2 cellular contexts compared by ENCODE assay signal in the genomic region with DNA sequence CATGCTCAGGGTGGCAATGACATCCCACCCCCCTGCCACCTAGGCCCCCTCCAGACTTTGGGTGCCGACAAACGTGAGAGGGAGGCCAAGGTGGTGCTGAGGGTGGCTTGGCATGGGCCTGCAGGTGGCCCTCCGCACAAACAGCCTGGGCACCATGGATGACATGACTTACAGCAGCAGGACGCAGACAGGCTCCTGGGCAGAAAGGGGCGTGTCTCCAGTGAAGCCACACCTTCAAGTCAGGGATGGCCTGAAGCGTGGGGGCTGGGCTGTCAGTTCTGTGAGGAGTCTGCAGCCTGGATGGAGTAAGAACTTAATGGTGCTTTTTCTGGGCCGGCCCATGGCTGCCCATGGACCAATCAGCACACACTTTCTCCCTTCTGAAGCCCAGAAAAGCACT.
TF ChIP-seq lines count a peak whose summit lies in the region.

No MANE protein-coding gene starts in this region.

TF ChIP-seq in GM12878, 131 proteins besides CTCF, POLR2A, EP300 and RAD21 (continues in another document):
- no peak for TF ChIP-seq SUZ12 (IDR thresholded peaks at IDR 0.05; ENCODE audit: unreplicated experiment)
- no peak for TF ChIP-seq JUND (IDR thresholded peaks at IDR 0.05; ENCODE audit: low read depth, low read length)
- no peak for TF ChIP-seq ZNF24 (IDR thresholded peaks at IDR 0.05)
- TF ChIP-seq SIX5 (IDR thresholded peaks at IDR 0.05; ENCODE audit: low read depth, low read length, severe bottlenecking): no peak
- TF ChIP-seq REST (IDR thresholded peaks at IDR 0.05; ENCODE audit: low read depth, low read length): no peak
- TF ChIP-seq, protein P1, sequence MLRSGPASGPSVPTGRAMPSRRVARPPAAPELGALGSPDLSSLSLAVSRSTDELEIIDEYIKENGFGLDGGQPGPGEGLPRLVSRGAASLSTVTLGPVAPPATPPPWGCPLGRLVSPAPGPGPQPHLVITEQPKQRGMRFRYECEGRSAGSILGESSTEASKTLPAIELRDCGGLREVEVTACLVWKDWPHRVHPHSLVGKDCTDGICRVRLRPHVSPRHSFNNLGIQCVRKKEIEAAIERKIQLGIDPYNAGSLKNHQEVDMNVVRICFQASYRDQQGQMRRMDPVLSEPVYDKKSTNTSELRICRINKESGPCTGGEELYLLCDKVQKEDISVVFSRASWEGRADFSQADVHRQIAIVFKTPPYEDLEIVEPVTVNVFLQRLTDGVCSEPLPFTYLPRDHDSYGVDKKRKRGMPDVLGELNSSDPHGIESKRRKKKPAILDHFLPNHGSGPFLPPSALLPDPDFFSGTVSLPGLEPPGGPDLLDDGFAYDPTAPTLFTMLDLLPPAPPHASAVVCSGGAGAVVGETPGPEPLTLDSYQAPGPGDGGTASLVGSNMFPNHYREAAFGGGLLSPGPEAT (IDR thresholded peaks at IDR 0.05; ENCODE audit: low read depth): no peak
- TF ChIP-seq SPI1 (IDR thresholded peaks at IDR 0.05; ENCODE audit: borderline replicate concordance, insufficient read depth, low read depth, low read length): no peak
- no peak for TF ChIP-seq PAX8 (IDR thresholded peaks at IDR 0.05)
- TF ChIP-seq HDGF (IDR thresholded peaks at IDR 0.05): no peak
- no peak for TF ChIP-seq BHLHE40 (IDR thresholded peaks at IDR 0.05; ENCODE audit: borderline replicate concordance in 1 of 2, low read depth in 2 of 2, low read length in 1 of 2)
- no peak for TF ChIP-seq PML (IDR thresholded peaks at IDR 0.05; ENCODE audit: low read length)
- no peak for TF ChIP-seq ATF3 (IDR thresholded peaks at IDR 0.05; ENCODE audit: borderline replicate concordance, extremely low read depth, low read depth, low read length)
- TF ChIP-seq E2F4 (IDR thresholded peaks at IDR 0.05; ENCODE audit: low read depth, low read length): no peak
- no peak for TF ChIP-seq WRNIP1 (IDR thresholded peaks at IDR 0.05; ENCODE audit: borderline replicate concordance, low read depth, low read length)
- no peak for TF ChIP-seq HSF1 (IDR thresholded peaks at IDR 0.05; ENCODE audit: low read depth, low read length)
- TF ChIP-seq NRF1 (conservative IDR thresholded peaks at IDR 0.05; ENCODE audit: low read depth, low read length): no peak
- TF ChIP-seq NBN (IDR thresholded peaks at IDR 0.05): no peak
- no peak for TF ChIP-seq GABPA (IDR thresholded peaks at IDR 0.05; ENCODE audit: low read depth)

TF ChIP-seq in HEK293T, 16 proteins besides CTCF, POLR2A, EP300 and RAD21:
- no peak for TF ChIP-seq ELF4 (IDR thresholded peaks at IDR 0.05)
- TF ChIP-seq SP1 (IDR thresholded peaks at IDR 0.05): no peak
- no peak for TF ChIP-seq PKNOX1 (IDR thresholded peaks at IDR 0.05)
- no peak for TF ChIP-seq FOXK2 (IDR thresholded peaks at IDR 0.05)
- no peak for TF ChIP-seq NFRKB (IDR thresholded peaks at IDR 0.05)
- no peak for TF ChIP-seq ARNT (IDR thresholded peaks at IDR 0.05)
- TF ChIP-seq SUZ12 (IDR thresholded peaks at IDR 0.05): no peak
- no peak for TF ChIP-seq FOXM1 (IDR thresholded peaks at IDR 0.05; ENCODE audit: borderline replicate concordance)
